ENCODE assay signal across 17 cellular contexts in genomic region chr3:33749546-33750215, GRCh38. TPM values are rescaled to one million over a fixed set of nuclear protein-coding genes. Genes with fewer than 3 reads are reported as not detected.
A peak's percentile ranks its signal among the peaks of the same experiment; 100 is the strongest.
DNase-seq lines count a peak whose midpoint lies in the region; ATAC-seq, FAIRE-seq and TF ChIP-seq lines count a peak whose summit lies in the region.
"Had no signal": no experiment of that assay in that cellular context is flagged by ENCODE, and none has a peak within 500 bp of the region (broad histone marks: within the 10 kb centered on the region; RNA-seq: fewer than 3 reads in every experiment).

No MANE protein-coding gene starts in this region.

- TF ChIP-seq POLR2A in GM12891 (IDR thresholded peaks at IDR 0.05; ENCODE audit: low read depth, low read length) (no peak), thyroid gland (IDR thresholded peaks at IDR 0.05) (no peak)

- no peaks in the 10 kb centered on the region for H3K36me3 ChIP-seq in astrocyte (ENCODE audit: insufficient read depth, low read length)
- no peaks in the 10 kb centered on the region for H3K36me3 ChIP-seq in naive thymus-derived CD4-positive, alpha-beta T cell (ENCODE audit: control insufficient read depth in 2 of 3, insufficient read depth in 3 of 3, low read length in 3 of 3)
- H3K36me3 ChIP-seq in thyroid gland, result no peaks in the 10 kb centered on the region
- H3K36me3 ChIP-seq: lower lobe of right lung, neutrophil, transverse colon had no signal

- H3K27ac Mint-ChIP-seq in astrocyte (ENCODE audit: unreplicated experiment), result no peak overlapping the region
- no peak overlapping the region for H3K27ac Mint-ChIP-seq in naive thymus-derived CD4-positive, alpha-beta T cell
- H3K27ac Mint-ChIP-seq: WTC11 had no signal

- FAIRE-seq in GM12891 (lab: Jason Lieb, UNC) (no peak), astrocyte (lab: Jason Lieb, UNC) (no peak)

- POLR2A ChIA-PET in naive thymus-derived CD4-positive, alpha-beta T cell (lab: Charles Lee), result no interaction called here

- CTCF ChIA-PET in naive thymus-derived CD4-positive, alpha-beta T cell (lab: Charles Lee), result no interaction called here

- H3K36me3 Mint-ChIP-seq in astrocyte (ENCODE audit: low read depth, unreplicated experiment), result no peaks in the 10 kb centered on the region
- H3K36me3 Mint-ChIP-seq in naive thymus-derived CD4-positive, alpha-beta T cell, result peaks cover 0 to 6% (median 0%) of the 10 kb centered on the region in 5 donors

- peak; percentile 34 for ATAC-seq in naive thymus-derived CD4-positive, alpha-beta T cell
- ATAC-seq in HG03520 (IDR thresholded peaks at IDR 0.05; ENCODE audit: unreplicated experiment), result no peak
- ATAC-seq: lower lobe of right lung, WTC11 had no signal

- H3K4me3 Mint-ChIP-seq in astrocyte (ENCODE audit: unreplicated experiment), result no peak overlapping the region
- no peak overlapping the region for H3K4me3 Mint-ChIP-seq in naive thymus-derived CD4-positive, alpha-beta T cell
- H3K4me3 Mint-ChIP-seq: WTC11 had no signal

- no peak overlapping the region for H3K4me2 ChIP-seq in astrocyte (ENCODE audit: low read length)

- H3K9me3 Mint-ChIP-seq in astrocyte (ENCODE audit: unreplicated experiment), result peaks cover 9% of the 10 kb centered on the region
- H3K9me3 Mint-ChIP-seq in naive thymus-derived CD4-positive, alpha-beta T cell, result peaks cover 0 to 12% (median 6%) of the 10 kb centered on the region in 11 donors

- no peaks in the 10 kb centered on the region for H3K79me2 ChIP-seq in astrocyte (ENCODE audit: insufficient read depth, low read length)

- H3K9ac ChIP-seq in astrocyte (ENCODE audit: low read length), result no peak overlapping the region

- H3K4me3 ChIP-seq in astrocyte (ENCODE audit: insufficient read depth, low read depth, low read length), result no peak overlapping the region
- H3K4me3 ChIP-seq in naive thymus-derived CD4-positive, alpha-beta T cell (ENCODE audit: low read length), result no peak overlapping the region
- H3K4me3 ChIP-seq in thyroid gland (replicated peaks in 1 of 3), result no peak overlapping the region
- H3K4me3 ChIP-seq: lower lobe of right lung, transverse colon had no signal

- no peak for DNase-seq in GM12891 (ENCODE audit: insufficient read length, low spot score)
- peak; percentile 23 for DNase-seq in NCI-H226
- peak; percentile 2 for DNase-seq in astrocyte (ENCODE audit: low read depth)
- no peak for DNase-seq in naive thymus-derived CD4-positive, alpha-beta T cell
- no peak for DNase-seq in thyroid gland
- no peak for DNase-seq in nucleus accumbens (lab: John Stamatoyannopoulos, UW)
- DNase-seq: anterior cingulate cortex; Calu3; effector memory CD4-positive, alpha-beta T cell; hippocampal formation; lower lobe of right lung; NCI-H1092 treated with DMSO at 0.1 percent for 48 hours; SHP77; transverse colon had no signal

- TF ChIP-seq CTCF in astrocyte (IDR thresholded peaks at IDR 0.05; ENCODE audit: insufficient read depth, low read depth, low read length) (no peak), thyroid gland (IDR thresholded peaks at IDR 0.05) (no peak)

- intact Hi-C loops in naive thymus-derived CD4-positive, alpha-beta T cell (cut with micrococcal nuclease), result no loop called here
- intact Hi-C loops in thyroid gland (cut with DNase I), result no loop called here

- H3K4me1 Mint-ChIP-seq in astrocyte (ENCODE audit: low read depth, unreplicated experiment), result no peaks in the 10 kb centered on the region
- H3K4me1 Mint-ChIP-seq in naive thymus-derived CD4-positive, alpha-beta T cell, result peaks cover 0 to 3% (median 0%) of the 10 kb centered on the region in 7 donors

- H3K27me3 ChIP-seq in astrocyte (ENCODE audit: insufficient read depth, low read length) (no peaks in the 10 kb centered on the region), thyroid gland (no peaks in the 10 kb centered on the region)
- no peaks in the 10 kb centered on the region for H3K27me3 ChIP-seq in naive thymus-derived CD4-positive, alpha-beta T cell (ENCODE audit: control insufficient read depth in 2 of 2, insufficient read depth in 2 of 2, low read length in 2 of 2)
- H3K27me3 ChIP-seq: neutrophil, transverse colon had no signal

- H3K27ac ChIP-seq in astrocyte (ENCODE audit: low read depth, low read length) (no peak overlapping the region), thyroid gland (no peak overlapping the region)
- no peak overlapping the region for H3K27ac ChIP-seq in naive thymus-derived CD4-positive, alpha-beta T cell (ENCODE audit: low read depth, low read length)
- H3K27ac ChIP-seq: lower lobe of right lung, neutrophil, transverse colon had no signal

- H3K9me3 ChIP-seq in astrocyte (ENCODE audit: insufficient read depth, low read depth, low read length) (no peaks in the 10 kb centered on the region), thyroid gland (no peaks in the 10 kb centered on the region)
- H3K9me3 ChIP-seq in naive thymus-derived CD4-positive, alpha-beta T cell (ENCODE audit: control insufficient read depth in 2 of 3, low read length in 3 of 3), result no peaks in the 10 kb centered on the region
- H3K9me3 ChIP-seq: neutrophil had no signal

- 66 to 68% methylated on average over 2 of the region's 2 CpGs for WGBS in thyroid gland, 2 donors

- H4K20me1 ChIP-seq in astrocyte (ENCODE audit: insufficient read depth, low read length), result no peaks in the 10 kb centered on the region

- H3K4me1 ChIP-seq in astrocyte (ENCODE audit: insufficient read depth, low read length), result no peaks in the 10 kb centered on the region
- no peaks in the 10 kb centered on the region for H3K4me1 ChIP-seq in naive thymus-derived CD4-positive, alpha-beta T cell (ENCODE audit: control insufficient read depth in 2 of 2, insufficient read depth in 2 of 2, low read length in 2 of 2)
- no peaks in the 10 kb centered on the region for H3K4me1 ChIP-seq in thyroid gland
- H3K4me1 ChIP-seq: lower lobe of right lung, transverse colon had no signal

- H3K27me3 Mint-ChIP-seq in astrocyte (ENCODE audit: low read depth, unreplicated experiment), result no peaks in the 10 kb centered on the region
- H3K27me3 Mint-ChIP-seq in naive thymus-derived CD4-positive, alpha-beta T cell, result peaks cover 0 to 9% (median 2%) of the 10 kb centered on the region in 5 donors

- no peak overlapping the region for H2AFZ ChIP-seq in astrocyte (ENCODE audit: low read depth, low read length)

TF ChIP-seq in GM12891, 5 proteins besides CTCF, POLR2A, EP300 and RAD21:
- TF ChIP-seq POU2F2 (IDR thresholded peaks at IDR 0.05; ENCODE audit: low read depth, low read length) (no peak), TAF1 (IDR thresholded peaks at IDR 0.05; ENCODE audit: low read depth, low read length) (no peak), PAX5 (IDR thresholded peaks at IDR 0.05; ENCODE audit: insufficient read depth, low read length, severe bottlenecking) (no peak), POLR2AphosphoS5 (IDR thresholded peaks at IDR 0.05; ENCODE audit: low read depth, low read length) (no peak), SPI1 (IDR thresholded peaks at IDR 0.05; ENCODE audit: low read depth, low read length) (peak; percentile 33; the same call in 1 of the 2 replicates)
TF ChIP-seq in GM12891: peak in this region for 1.

RNA-seq across cellular contexts. Expression of gene CLASP2, which starts 31.6 kb away (rescaled TPM):
- polyA plus RNA-seq in GM12891 (2012; ENCODE audit: low read depth, missing spikeins), result 8.3 TPM
- total RNA-seq in astrocyte, result 56.3 and 65.0 TPM in 2 replicates
- 10 to 100 TPM; 44.2 to 83.8 (median 79.2) TPM for total RNA-seq in naive thymus-derived CD4-positive, alpha-beta T cell
- 10 to 100 TPM in 1 of 2 donors, 1 to 10 TPM in 1; 7.4 to 11.9 TPM for polyA plus RNA-seq in naive thymus-derived CD4-positive, alpha-beta T cell
- 100 to 1,000 TPM in 2 of 4 donors, 10 to 100 TPM in 2; 64.2 to 115 (median 92.1) TPM for total RNA-seq in thyroid gland

RNA-seq across cellular contexts. Expression of gene PDCD6IP, which starts 48.7 kb away (rescaled TPM):
- polyA plus RNA-seq in GM12891 (2012; ENCODE audit: low read depth, missing spikeins), result 58.3 TPM
- 203 and 230 TPM in 2 replicates for total RNA-seq in astrocyte
- total RNA-seq in naive thymus-derived CD4-positive, alpha-beta T cell, result 100 to 1,000 TPM; 139 to 221 (median 202) TPM
- polyA plus RNA-seq in naive thymus-derived CD4-positive, alpha-beta T cell, result 10 to 100 TPM; 60.3 to 75.1 TPM
- 100 to 1,000 TPM; 105 to 424 (median 167) TPM for total RNA-seq in thyroid gland

Comparison
In these comparisons a context has a peak if more than half of its experiments do, and no peak if none do; other contexts are left out.
1. DNase-seq: peak in NCI-H226 (single experiment) and astrocyte (single experiment); none in GM12891 (single experiment), naive thymus-derived CD4-positive, alpha-beta T cell (0 of 9), thyroid gland (0 of 2) and nucleus accumbens (0 of 56).